Comparison of ENCODE assay signal across 9 cellular contexts in the genomic region with DNA sequence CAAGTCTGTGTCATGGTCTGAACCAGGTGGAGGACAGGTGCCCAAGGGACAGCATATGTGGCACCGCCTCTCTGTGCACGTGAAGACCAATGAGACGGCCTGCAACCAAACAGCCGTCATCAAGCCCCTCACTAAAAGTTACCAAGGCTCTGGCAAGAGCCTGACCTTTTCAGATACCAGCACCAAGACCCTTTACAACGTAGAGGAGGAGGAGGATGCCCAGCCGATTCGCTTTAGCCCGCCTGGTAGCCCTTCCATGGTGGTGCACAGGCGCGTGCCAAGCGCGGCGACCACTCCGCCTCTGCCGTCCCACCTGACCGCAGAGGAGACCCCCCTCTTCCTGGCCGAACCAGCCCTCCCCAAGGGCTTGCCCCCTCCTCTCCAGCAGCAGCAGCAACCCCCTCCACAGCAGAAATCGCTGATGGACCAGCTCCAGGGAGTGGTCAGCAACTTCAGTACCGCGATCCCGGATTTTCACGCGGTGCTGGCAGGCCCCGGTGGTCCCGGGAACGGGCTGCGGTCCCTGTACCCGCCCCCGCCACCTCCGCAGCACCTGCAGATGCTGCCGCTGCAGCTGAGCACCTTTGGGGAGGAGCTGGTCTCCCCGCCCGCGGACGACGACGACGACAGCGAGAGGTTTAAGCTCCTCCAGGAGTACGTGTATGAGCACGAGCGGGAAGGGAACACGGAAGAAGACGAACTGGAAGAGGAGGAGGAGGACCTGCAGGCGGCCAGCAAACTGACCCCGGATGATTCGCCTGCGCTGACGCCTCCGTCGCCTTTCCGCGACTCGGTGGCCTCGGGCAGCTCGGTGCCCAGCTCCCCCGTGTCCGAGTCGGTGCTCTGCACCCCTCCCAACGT.
DNase-seq lines count a peak whose midpoint lies in the region; ATAC-seq and TF ChIP-seq lines count a peak whose summit lies in the region.
"Had no signal": no experiment of that assay in that cellular context is flagged by ENCODE, and none has a peak within 500 bp of the region (broad histone marks: within the 10 kb centered on the region; RNA-seq: fewer than 3 reads in every experiment).

No MANE protein-coding gene starts in this region.

- intact Hi-C loops in lower lobe of right lung (cut with DNase I): no loop called here

- 13 to 14% methylated on average over 58 to 60 of the region's 60 CpGs for WGBS in esophagus, 2 donors

- ATAC-seq in lower lobe of right lung (peak; percentile 74 to 75), HG02588 (IDR thresholded peaks at IDR 0.05; ENCODE audit: unreplicated experiment) (no peak), GM21515 (IDR thresholded peaks at IDR 0.05; ENCODE audit: unreplicated experiment) (no peak), HG03469 (IDR thresholded peaks at IDR 0.05; ENCODE audit: unreplicated experiment) (no peak)

- H3K9me3 ChIP-seq in esophagus (ENCODE audit: control insufficient read depth in 2 of 2, insufficient read depth in 1 of 2, low read depth in 1 of 2, low read length in 1 of 2) (no peaks in the 10 kb centered on the region), lower lobe of right lung (no peaks in the 10 kb centered on the region)

- DNase-seq in NCI-H69 (lab: John Stamatoyannopoulos, UW) (peak; percentile 24), lower lobe of right lung (peak; percentile 50), erythroblast (lab: John Stamatoyannopoulos, UW) (no peak)
- DNase-seq: NCI-H526 treated with DMSO at 0.1 percent for 48 hours had no signal

- H3K4me1 ChIP-seq in esophagus (ENCODE audit: control insufficient read depth in 2 of 2, insufficient read depth in 2 of 2, low read length in 1 of 2) (peaks cover 3 to 6% of the 10 kb centered on the region in 2 donors), lower lobe of right lung (peaks cover 10% of the 10 kb centered on the region)

- H3K27me3 ChIP-seq in esophagus (ENCODE audit: control insufficient read depth in 1 of 2, insufficient read depth in 2 of 2, low read length in 2 of 2) (peaks cover 0 to 5% of the 10 kb centered on the region in 2 donors), lower lobe of right lung (ENCODE audit: low read depth) (peaks cover 5% of the 10 kb centered on the region)

- H3K27ac ChIP-seq in esophagus (ENCODE audit: low read depth in 2 of 2, low read length in 1 of 2) (no peak overlapping the region), lower lobe of right lung (no peak overlapping the region), temporal lobe (ENCODE audit: low read depth, low read length) (peak overlapping the region; percentile 18)

- no peak for TF ChIP-seq CTCF in lower lobe of right lung (IDR thresholded peaks at IDR 0.05)

- no peaks in the 10 kb centered on the region for H3K36me3 ChIP-seq in esophagus (ENCODE audit: control insufficient read depth in 2 of 2, insufficient read depth in 2 of 2, low read length in 1 of 2)
- H3K36me3 ChIP-seq in lower lobe of right lung: no peaks in the 10 kb centered on the region

- H3K4me3 ChIP-seq in esophagus (ENCODE audit: low read depth in 1 of 2, low read length in 2 of 2): peak overlapping the region; percentile 21 to 28
- peak overlapping the region; percentile 46 for H3K4me3 ChIP-seq in lower lobe of right lung

- no peak for TF ChIP-seq POLR2A in erythroblast (IDR thresholded peaks at IDR 0.05; ENCODE audit: low read length)

Comparison
In these comparisons a context has a peak if more than half of its experiments do, and no peak if none do; other contexts are left out.
1. DNase-seq: peak in NCI-H69 (single experiment) and lower lobe of right lung (single experiment); none in erythroblast (0 of 2).
2. ATAC-seq: peak in lower lobe of right lung (2 of 2); none in HG02588 (single experiment), GM21515 (single experiment) and HG03469 (single experiment).